ENCODE assay signal across 8 cellular contexts in the genomic region with DNA sequence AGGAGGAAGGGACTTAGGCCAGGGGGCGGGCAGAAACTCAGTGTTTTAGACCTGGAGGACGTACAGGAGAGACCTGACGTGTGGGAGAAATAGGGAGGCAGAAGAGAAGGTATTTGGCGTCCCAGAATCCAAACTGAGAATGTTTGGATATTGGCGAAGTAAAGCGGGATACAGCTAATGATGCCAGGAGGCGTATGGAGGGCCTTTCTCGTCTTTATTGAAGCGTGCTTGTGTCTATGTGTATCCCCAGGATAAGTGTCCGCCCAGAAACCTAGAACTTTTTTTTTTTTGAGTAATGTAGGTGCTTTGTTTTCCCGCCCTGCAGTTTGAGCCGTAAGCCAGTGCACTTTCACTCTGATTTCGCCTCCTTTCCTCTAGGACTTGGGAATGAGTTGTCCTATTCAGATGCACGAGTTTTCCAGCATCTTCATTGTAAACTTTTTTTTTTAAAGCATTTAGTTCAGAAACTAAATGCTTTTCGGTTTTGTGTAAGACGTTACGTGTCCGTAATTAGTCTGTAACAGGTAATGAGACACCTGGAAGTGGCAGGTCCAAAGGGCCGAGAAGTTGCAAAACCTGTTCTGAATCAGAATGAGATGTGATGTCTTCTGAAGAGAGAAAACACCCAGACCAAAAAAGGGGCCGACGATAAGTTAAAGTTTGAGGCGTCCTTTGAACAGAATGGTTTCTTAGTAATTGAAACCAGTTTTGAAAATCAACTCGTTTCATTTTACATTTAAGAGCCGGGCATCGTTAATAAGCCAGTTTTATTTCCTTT. TPM values are rescaled to one million over a fixed set of nuclear protein-coding genes. Genes with fewer than 3 reads are reported as not detected.
DNase-seq lines count a peak whose midpoint lies in the region; ATAC-seq and TF ChIP-seq lines count a peak whose summit lies in the region.

No MANE protein-coding gene starts in this region.

- DNase-seq in NCI-H1417 (lab: John Stamatoyannopoulos, UW) = peak; percentile 21 to 75 (median 47)
- no peak for DNase-seq in NCI-H1417 treated with DMSO at 0.1 percent for 48 hours (lab: John Stamatoyannopoulos, UW)
- no peak for DNase-seq in T-helper 17 cell
- peak; percentile 57 for DNase-seq in fibroblast of peridontal ligament (ENCODE audit: extremely low read depth)
- DNase-seq in neural crest cell (ENCODE audit: low read depth, low spot score) = no peak
- DNase-seq in NCI-H446 treated with DMSO at 0.1 percent for 48 hours (lab: John Stamatoyannopoulos, UW) = no peak

- no peaks in the 10 kb centered on the region; the same call in 1 of the 2 replicates for H3K36me3 ChIP-seq in HUES6 (ENCODE audit: control insufficient read depth, insufficient read depth, low read length)

- TF ChIP-seq CTCF in neural crest cell (conservative IDR thresholded peaks at IDR 0.05) = no peak

- H3K36me3 Mint-ChIP-seq in T-helper 17 cell (ENCODE audit: low read depth) = peaks cover 2% of the 10 kb centered on the region
- peaks cover 9% of the 10 kb centered on the region for H3K36me3 Mint-ChIP-seq in neural crest cell (ENCODE audit: low read depth)

- H3K27me3 ChIP-seq in HUES6 (ENCODE audit: control insufficient read depth, insufficient read depth, low read length) = no peaks in the 10 kb centered on the region

- peak overlapping the region; percentile 96 for H3K27ac Mint-ChIP-seq in T-helper 17 cell
- H3K27ac Mint-ChIP-seq in neural crest cell (ENCODE audit: unreplicated experiment) = peak overlapping the region; percentile 100

- peak overlapping the region; percentile 94 for H3K9ac ChIP-seq in HUES6 (ENCODE audit: low read length)

- no peaks in the 10 kb centered on the region for H3K9me3 ChIP-seq in HUES6 (ENCODE audit: control insufficient read depth, insufficient read depth, low read depth, low read length)
- no peaks in the 10 kb centered on the region for H3K9me3 ChIP-seq in T-helper 17 cell (ENCODE audit: control insufficient read depth, low read length, poor library complexity, severe bottlenecking)

- ATAC-seq in GM21619 (IDR thresholded peaks at IDR 0.05; ENCODE audit: unreplicated experiment) (peak; percentile 17), T-helper 17 cell (peak; percentile 14)

- no peaks in the 10 kb centered on the region for H3K9me3 Mint-ChIP-seq in neural crest cell

- H3K4me3 ChIP-seq in HUES6 (ENCODE audit: low read depth, low read length) = peak overlapping the region; percentile 91

- H3K4me3 Mint-ChIP-seq in T-helper 17 cell (peak overlapping the region; percentile 99), neural crest cell (peak overlapping the region; percentile 99)

- H3K27me3 Mint-ChIP-seq in T-helper 17 cell (no peaks in the 10 kb centered on the region), neural crest cell (ENCODE audit: low read depth) (no peaks in the 10 kb centered on the region)

- peak overlapping the region; percentile 92 for H3K27ac ChIP-seq in HUES6 (ENCODE audit: low read depth, low read length)

- H3K4me1 ChIP-seq in HUES6 (ENCODE audit: control insufficient read depth, insufficient read depth, low read length) = peaks cover 11% of the 10 kb centered on the region

- H3K4me1 Mint-ChIP-seq in T-helper 17 cell (peaks cover 35% of the 10 kb centered on the region), neural crest cell (peaks cover 36% of the 10 kb centered on the region)

RNA-seq across cellular contexts. Expression of a gene that starts 0.7 kb away (rescaled TPM):
- total RNA-seq in T-helper 17 cell (10 to 100 TPM; 13.1 to 24.3 TPM), neural crest cell (38.4 and 41.0 TPM in 2 replicates)

RNA-seq across cellular contexts. Expression of a gene that starts 8.6 kb away (rescaled TPM):
- total RNA-seq in T-helper 17 cell = 10 to 100 TPM; 22.2 to 36.9 TPM
- total RNA-seq in neural crest cell = 17.8 and 18.4 TPM in 2 replicates

Comparison
In these comparisons a context has a peak if more than half of its experiments do, and no peak if none do; other contexts are left out.
1. DNase-seq: peak in NCI-H1417 (3 of 3) and fibroblast of peridontal ligament (single experiment); none in NCI-H1417 treated with DMSO at 0.1 percent for 48 hours (single experiment), T-helper 17 cell (0 of 3), neural crest cell (single experiment) and NCI-H446 treated with DMSO at 0.1 percent for 48 hours (single experiment).